24 cellular contexts compared by ENCODE assay signal in genomic region chr1:29852248-29852647, GRCh38.
"Had no signal": no experiment of that assay in that cellular context is flagged by ENCODE, and none has a peak within 500 bp of the region (broad histone marks: within the 10 kb centered on the region; RNA-seq: fewer than 3 reads in every experiment).

No MANE protein-coding gene starts in this region.

- H3K36me3 ChIP-seq: esophagus muscularis mucosa, gastrocnemius medialis, heart right ventricle, prostate gland, right lobe of liver, tibial nerve, upper lobe of right lung had no signal

- H3K9me3 ChIP-seq: esophagus muscularis mucosa, gastrocnemius medialis, heart right ventricle, prostate gland, right lobe of liver, testis, upper lobe of right lung had no signal

- H3K27ac Mint-ChIP-seq: naive thymus-derived CD4-positive, alpha-beta T cell; stimulated activated naive B cell treated with anti-CD40 and anti-IgM and Interleukin-4, amounts not matched to agents 10 μg/mL and 1 μg/mL and 100 μg/mL, for 72 hours; stimulated activated naive CD8-positive, alpha-beta T cell treated with anti-CD3 and anti-CD28 coated beads, Interleukin-15, amount 100 ng/mL, for 72 hours had no signal

- H3K9me3 Mint-ChIP-seq: neural crest cell; stimulated activated naive B cell treated with anti-CD40 and anti-IgM and Interleukin-4, amounts not matched to agents 10 μg/mL and 1 μg/mL and 100 μg/mL, for 72 hours; stimulated activated naive CD8-positive, alpha-beta T cell treated with anti-CD3 and anti-CD28 coated beads, Interleukin-15, amount 100 ng/mL, for 72 hours had no signal

- H3K4me3 ChIP-seq: esophagus muscularis mucosa, gastrocnemius medialis, heart right ventricle, prostate gland, right lobe of liver, testis, tibial nerve, upper lobe of right lung had no signal

- ATAC-seq: gastrocnemius medialis; left lobe of liver; naive thymus-derived CD4-positive, alpha-beta T cell; right lobe of liver; stimulated activated naive B cell treated with anti-CD40 and anti-IgM and Interleukin-4, amounts not matched to agents 10 μg/mL and 1 μg/mL and 100 μg/mL, for 72 hours; stimulated activated naive CD8-positive, alpha-beta T cell treated with anti-CD3 and anti-CD28 coated beads, Interleukin-15, amount 100 ng/mL, for 72 hours; upper lobe of right lung had no signal

- DNase-seq: dermis blood vessel endothelial cell; effector CD4-positive, alpha-beta T cell; gastrocnemius medialis; heart right ventricle; hypothalamus; mammary epithelial cell; naive thymus-derived CD4-positive, alpha-beta T cell; nucleus accumbens; right lobe of liver; stimulated activated CD4-positive, alpha-beta T cell treated with anti-CD3 and anti-CD28 coated beads, Interleukin-15, amount 100 ng/mL, for 24 hours; stimulated activated CD4-positive, alpha-beta T cell treated with anti-CD3 and anti-CD28 coated beads, Interleukin-2, amount 100 ng/mL, for 24 hours; stimulated activated CD4-positive, alpha-beta T cell treated with anti-CD3 and anti-CD28 coated beads, Interleukin-4, amount 100 ng/mL, for 4 hours; stimulated activated naive B cell treated with anti-CD40 and anti-IgM and Interleukin-4, amounts not matched to agents 10 μg/mL and 1 μg/mL and 100 μg/mL, for 72 hours; stimulated activated naive CD8-positive, alpha-beta T cell treated with anti-CD3 and anti-CD28 coated beads, Interleukin-15, amount 100 ng/mL, for 72 hours; testis; upper lobe of right lung had no signal

- H3K36me3 Mint-ChIP-seq: naive thymus-derived CD4-positive, alpha-beta T cell; stimulated activated naive B cell treated with anti-CD40 and anti-IgM and Interleukin-4, amounts not matched to agents 10 μg/mL and 1 μg/mL and 100 μg/mL, for 72 hours had no signal

- H3K79me2 ChIP-seq: parathyroid adenoma had no signal

- H3K27me3 ChIP-seq: right lobe of liver, testis had no signal

- H3K9ac ChIP-seq: parathyroid adenoma had no signal

- H3K4me3 Mint-ChIP-seq: naive thymus-derived CD4-positive, alpha-beta T cell; neural crest cell; stimulated activated naive B cell treated with anti-CD40 and anti-IgM and Interleukin-4, amounts not matched to agents 10 μg/mL and 1 μg/mL and 100 μg/mL, for 72 hours; stimulated activated naive CD8-positive, alpha-beta T cell treated with anti-CD3 and anti-CD28 coated beads, Interleukin-15, amount 100 ng/mL, for 72 hours had no signal

- FAIRE-seq: colon, endometrium had no signal

- H3K4me1 Mint-ChIP-seq: stimulated activated naive B cell treated with anti-CD40 and anti-IgM and Interleukin-4, amounts not matched to agents 10 μg/mL and 1 μg/mL and 100 μg/mL, for 72 hours; stimulated activated naive CD8-positive, alpha-beta T cell treated with anti-CD3 and anti-CD28 coated beads, Interleukin-15, amount 100 ng/mL, for 72 hours had no signal

- H3K27ac ChIP-seq: esophagus muscularis mucosa, gastrocnemius medialis, heart right ventricle, parathyroid adenoma, prostate gland, right lobe of liver, testis, tibial nerve, upper lobe of right lung had no signal

- H3K4me1 ChIP-seq: esophagus muscularis mucosa, gastrocnemius medialis, prostate gland, right lobe of liver, tibial nerve, upper lobe of right lung had no signal

- H2AFZ ChIP-seq: parathyroid adenoma had no signal
